ENCODE assay signal across 1 cellular context in genomic region chr7:92953657-92954056, GRCh38.
TF ChIP-seq lines count a peak whose summit lies in the region.

No MANE protein-coding gene starts in this region.

TF ChIP-seq in K562, 482 proteins besides CTCF, POLR2A, EP300 and RAD21 (continued from another document):
- TF ChIP-seq HBP1 (CRISPR knock-in tag; IDR thresholded peaks at IDR 0.05) = no peak
TF ChIP-seq in K562: peak in this region for 15.
